In the genomic region with DNA sequence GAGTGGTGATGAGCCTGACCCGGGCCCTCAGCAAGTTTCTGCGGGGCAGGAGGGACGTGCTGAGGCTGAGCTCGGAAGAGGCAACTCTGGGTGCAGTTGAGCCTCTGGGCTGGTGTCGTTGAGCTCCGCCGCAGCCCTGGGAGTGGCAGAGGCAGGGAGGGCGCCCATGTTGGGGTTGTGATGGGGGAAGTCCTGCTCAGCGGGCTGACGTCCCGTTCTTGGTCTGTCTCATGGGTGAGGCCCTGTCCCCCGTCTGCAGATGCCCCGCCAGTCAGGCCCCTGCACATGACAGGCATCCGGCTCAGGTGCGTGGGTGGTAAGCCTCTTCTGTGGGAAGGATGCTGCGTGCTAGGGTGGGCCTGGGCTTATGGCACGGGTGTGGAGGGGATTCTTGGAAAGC, we compare ENCODE assay signal across 8 cellular contexts.
DNase-seq lines count a peak whose midpoint lies in the region; ATAC-seq and TF ChIP-seq lines count a peak whose summit lies in the region.

No MANE protein-coding gene starts in this region.

- ATAC-seq in HG02943 (IDR thresholded peaks at IDR 0.05; ENCODE audit: low read depth, unreplicated experiment) = peak; percentile 29

- H3K27ac ChIP-seq in spleen = peak overlapping the region; percentile 55 to 98 (median 77)

- DNase-seq in activated CD8-positive, alpha-beta memory T cell treated with anti-CD3 and anti-CD28 coated beads for 48 hours (ENCODE audit: low read depth in 2 of 3, low spot score in 2 of 3) = peak; percentile 57 to 77 (median 67)
- DNase-seq in spleen = peak; percentile 92
- no peak for DNase-seq in DMS153 treated with DMSO at 0.1 percent for 48 hours (lab: John Stamatoyannopoulos, UW; ENCODE audit: unreplicated experiment)
- no peak for DNase-seq in HK-2 (ENCODE audit: unreplicated experiment)
- no peak for DNase-seq in AG20443 (ENCODE audit: low spot score)
- DNase-seq in DMS79 treated with DMSO at 0.1 percent for 48 hours (lab: John Stamatoyannopoulos, UW) = no peak

- no peaks in the 10 kb centered on the region for H3K9me3 ChIP-seq in spleen

- TF ChIP-seq POLR2A in GM15510 (IDR thresholded peaks at IDR 0.05; ENCODE audit: borderline replicate concordance, extremely low read depth, insufficient read length) = peak; percentile 31
- TF ChIP-seq POLR2A in spleen (IDR thresholded peaks at IDR 0.05) = no peak

- TF ChIP-seq CTCF in spleen (IDR thresholded peaks at IDR 0.05 in 8 of 11, conservative IDR thresholded peaks at IDR 0.05 in 3 of 11) = no peak

- intact Hi-C loops in spleen (cut with DNase I; ENCODE audit: low total_unique reads) = no loop called here

- 42 to 66% (median 46%) methylated on average over 11 to 17 of the region's 17 CpGs for WGBS in spleen, 5 donors

- peaks cover 0 to 9% (median 0%) of the 10 kb centered on the region in 6 donors for H3K36me3 ChIP-seq in spleen

- peak overlapping the region in 2 of 8 donors; percentile 10 to 49 for H3K4me3 ChIP-seq in spleen

- no peaks in the 10 kb centered on the region for H3K27me3 ChIP-seq in spleen (replicated peaks in 1 of 7)

- peaks cover 74 to 100% (median 91%) of the 10 kb centered on the region in 6 donors for H3K4me1 ChIP-seq in spleen

Comparison
In these comparisons a context has a peak if more than half of its experiments do, and no peak if none do; other contexts are left out.
1. DNase-seq: peak in activated CD8-positive, alpha-beta memory T cell treated with anti-CD3 and anti-CD28 coated beads for 48 hours (3 of 3) and spleen (single experiment); none in DMS153 treated with DMSO at 0.1 percent for 48 hours (single experiment), HK-2 (single experiment), AG20443 (single experiment) and DMS79 treated with DMSO at 0.1 percent for 48 hours (single experiment).